8 cellular contexts compared by ENCODE assay signal in genomic region chr5:44809956-44810276, GRCh38. TPM values are rescaled to one million over a fixed set of nuclear protein-coding genes. Genes with fewer than 3 reads are reported as not detected.
DNase-seq lines count a peak whose midpoint lies in the region; ATAC-seq and TF ChIP-seq lines count a peak whose summit lies in the region.

No MANE protein-coding gene starts in this region.

- intact Hi-C loops in testis (cut with DNase I; ENCODE audit: low total_unique reads) = no loop called here

- no peak for DNase-seq in T-helper 2 cell treated with Interferon-gamma antibody and Interleukin-4, amounts not matched to agents 5 μg/mL and 100 μg/mL, for 36 hours (ENCODE audit: low spot score)
- DNase-seq in T-helper 2 cell (no peak), kidney epithelial cell (ENCODE audit: low read depth) (no peak), testis (no peak), iPS-NIHi7 (ENCODE audit: extremely low spot score) (no peak), SW 1271 (lab: John Stamatoyannopoulos, UW) (no peak)
- DNase-seq in activated naive CD8-positive, alpha-beta T cell treated with anti-CD3 and anti-CD28 coated beads, Interleukin-2, amount 50 U/mL, for 24 hours = no peak

- H3K4me1 Mint-ChIP-seq in T-helper 2 cell treated with Interferon-gamma antibody and Interleukin-4, amounts not matched to agents 5 μg/mL and 100 μg/mL, for 36 hours (ENCODE audit: low read depth) = peaks cover 39% of the 10 kb centered on the region
- peaks cover 33% of the 10 kb centered on the region for H3K4me1 Mint-ChIP-seq in activated naive CD8-positive, alpha-beta T cell treated with anti-CD3 and anti-CD28 coated beads, Interleukin-2, amount 50 U/mL, for 24 hours

- peaks cover 2% of the 10 kb centered on the region for H3K27me3 Mint-ChIP-seq in T-helper 2 cell treated with Interferon-gamma antibody and Interleukin-4, amounts not matched to agents 5 μg/mL and 100 μg/mL, for 36 hours (ENCODE audit: low read depth)
- H3K27me3 Mint-ChIP-seq in activated naive CD8-positive, alpha-beta T cell treated with anti-CD3 and anti-CD28 coated beads, Interleukin-2, amount 50 U/mL, for 24 hours = peaks cover 4% of the 10 kb centered on the region

- ATAC-seq in activated naive CD8-positive, alpha-beta T cell treated with anti-CD3 and anti-CD28 coated beads, Interleukin-2, amount 50 U/mL, for 24 hours = no peak
- ATAC-seq in HG03460 (IDR thresholded peaks at IDR 0.05; ENCODE audit: unreplicated experiment) = no peak

- no peak for TF ChIP-seq POLR2A in testis (IDR thresholded peaks at IDR 0.05)

- H3K36me3 ChIP-seq in kidney epithelial cell (ENCODE audit: control insufficient read depth, insufficient read depth, low read length) (no peaks in the 10 kb centered on the region), testis (ENCODE audit: low read depth, missing control alignments) (no peaks in the 10 kb centered on the region)

- peak overlapping the region; percentile 81 to 93 for H3K27ac ChIP-seq in testis

- TF ChIP-seq CTCF in kidney epithelial cell (IDR thresholded peaks at IDR 0.05; ENCODE audit: insufficient read depth, low read length, poor library complexity, severe bottlenecking) (no peak), testis (IDR thresholded peaks at IDR 0.05) (no peak)

- peaks cover 35% of the 10 kb centered on the region for H3K36me3 Mint-ChIP-seq in T-helper 2 cell treated with Interferon-gamma antibody and Interleukin-4, amounts not matched to agents 5 μg/mL and 100 μg/mL, for 36 hours (ENCODE audit: low read depth)
- H3K36me3 Mint-ChIP-seq in activated naive CD8-positive, alpha-beta T cell treated with anti-CD3 and anti-CD28 coated beads, Interleukin-2, amount 50 U/mL, for 24 hours (ENCODE audit: low read depth) = peaks cover 40% of the 10 kb centered on the region

- peaks cover 7% of the 10 kb centered on the region for H3K4me1 ChIP-seq in testis

- peak overlapping the region; percentile 98 for H3K4me3 Mint-ChIP-seq in T-helper 2 cell treated with Interferon-gamma antibody and Interleukin-4, amounts not matched to agents 5 μg/mL and 100 μg/mL, for 36 hours
- H3K4me3 Mint-ChIP-seq in activated naive CD8-positive, alpha-beta T cell treated with anti-CD3 and anti-CD28 coated beads, Interleukin-2, amount 50 U/mL, for 24 hours = peak overlapping the region; percentile 97

- H3K9me3 Mint-ChIP-seq in T-helper 2 cell treated with Interferon-gamma antibody and Interleukin-4, amounts not matched to agents 5 μg/mL and 100 μg/mL, for 36 hours = no peaks in the 10 kb centered on the region
- no peaks in the 10 kb centered on the region for H3K9me3 Mint-ChIP-seq in activated naive CD8-positive, alpha-beta T cell treated with anti-CD3 and anti-CD28 coated beads, Interleukin-2, amount 50 U/mL, for 24 hours

- H3K27me3 ChIP-seq in kidney epithelial cell (ENCODE audit: control insufficient read depth, insufficient read depth, low read length) (no peaks in the 10 kb centered on the region), testis (no peaks in the 10 kb centered on the region)

- H3K9me3 ChIP-seq in testis = no peaks in the 10 kb centered on the region

- 3 to 8% methylated on average over 8 of the region's 8 CpGs for WGBS in testis, 2 donors

- H3K4me3 ChIP-seq in kidney epithelial cell (ENCODE audit: low read depth, low read length) = peak overlapping the region; percentile 98
- H3K4me3 ChIP-seq in testis = peak overlapping the region; percentile 80 to 98

- peak overlapping the region; percentile 88 for H3K27ac Mint-ChIP-seq in T-helper 2 cell treated with Interferon-gamma antibody and Interleukin-4, amounts not matched to agents 5 μg/mL and 100 μg/mL, for 36 hours
- H3K27ac Mint-ChIP-seq in activated naive CD8-positive, alpha-beta T cell treated with anti-CD3 and anti-CD28 coated beads, Interleukin-2, amount 50 U/mL, for 24 hours = peak overlapping the region; percentile 96

RNA-seq across cellular contexts. Expression of gene MRPS30, which starts 1.2 kb away (rescaled TPM):
- total RNA-seq in kidney epithelial cell = 131 and 136 TPM in 2 replicates
- 10 to 100 TPM; 63.9 to 68.5 TPM for total RNA-seq in testis
- polyA plus RNA-seq in testis (ENCODE audit: insufficient read depth, low read depth, low replicate concordance) = 43.9 TPM
